Comparison of ENCODE assay signal across 9 cellular contexts in genomic region chrX:22686138-22686541, GRCh38.
A peak's percentile ranks its signal among the peaks of the same experiment; 100 is the strongest.
DNase-seq lines count a peak whose midpoint lies in the region; ATAC-seq and TF ChIP-seq lines count a peak whose summit lies in the region.
"Had no signal": no experiment of that assay in that cellular context is flagged by ENCODE, and none has a peak within 500 bp of the region (broad histone marks: within the 10 kb centered on the region; RNA-seq: fewer than 3 reads in every experiment).

No MANE protein-coding gene starts in this region.

- ATAC-seq in HG03159 (IDR thresholded peaks at IDR 0.05; ENCODE audit: unreplicated experiment) = no peak

- POLR2A ChIA-PET in A673 (lab: Charles Lee; ENCODE audit: low non-redundant PET) = no interaction called here

- DNase-seq in A673 (ENCODE audit: low spot score) (peak; percentile 33), LHCN-M2 (ENCODE audit: low read depth) (peak; percentile 68), SK-MEL-5 (ENCODE audit: low read depth, low spot score) (peak; percentile 0), glutamatergic neuron (peak; percentile 11), iPS-NIHi11 (ENCODE audit: low spot score) (no peak), CD1c-positive myeloid dendritic cell (ENCODE audit: extremely low spot score) (no peak), Calu3 (no peak)
- DNase-seq: Karpas-422 had no signal

- H3K9me3 ChIP-seq in A673 (ENCODE audit: low read depth, low read length, poor library complexity, severe bottlenecking) = no peaks in the 10 kb centered on the region

- H3K27ac ChIP-seq in A673 (ENCODE audit: low read depth, low read length, poor library complexity, severe bottlenecking) = no peak overlapping the region

- no peaks in the 10 kb centered on the region for H3K27me3 ChIP-seq in A673 (replicated peaks; ENCODE audit: insufficient read depth, low read depth, low read length, poor library complexity)

- no peak overlapping the region for H3K4me3 ChIP-seq in A673 (ENCODE audit: low read depth, low read length, poor library complexity, severe bottlenecking)

- CTCF ChIA-PET in A673 (lab: Charles Lee) (interaction anchor here (0.5 kb wide), 1 partner anchor 550 kb away, joined by 5 read pairs; no protein-coding TSS in a partner anchor), Calu3 (lab: Charles Lee) (no interaction called here)

- TF ChIP-seq CTCF in A673 (conservative IDR thresholded peaks at IDR 0.05; ENCODE audit: low read depth, low read length) (no peak), glutamatergic neuron (IDR thresholded peaks at IDR 0.05; ENCODE audit: partially characterized antibody, unreplicated experiment) (no peak), Calu3 (IDR thresholded peaks at IDR 0.05; ENCODE audit: unreplicated experiment) (no peak)

- H3K4me3 Mint-ChIP-seq in glutamatergic neuron (ENCODE audit: unreplicated experiment) (no peak overlapping the region), Calu3 (ENCODE audit: low read depth, unreplicated experiment) (no peak overlapping the region)

- no peak overlapping the region for H3K27ac Mint-ChIP-seq in glutamatergic neuron (ENCODE audit: unreplicated experiment)
- H3K27ac Mint-ChIP-seq in Calu3 (ENCODE audit: unreplicated experiment) = no peak overlapping the region

- H3K4me1 Mint-ChIP-seq in glutamatergic neuron (ENCODE audit: low read depth, unreplicated experiment) = no peaks in the 10 kb centered on the region
- no peaks in the 10 kb centered on the region for H3K4me1 Mint-ChIP-seq in Calu3 (ENCODE audit: low read depth, unreplicated experiment)

- H3K27me3 Mint-ChIP-seq in glutamatergic neuron (ENCODE audit: unreplicated experiment) = no peaks in the 10 kb centered on the region
- no peaks in the 10 kb centered on the region for H3K27me3 Mint-ChIP-seq in Calu3 (ENCODE audit: unreplicated experiment)

- peaks cover 18% of the 10 kb centered on the region for H3K4me1 ChIP-seq in A673 (ENCODE audit: insufficient read depth, low read length, poor library complexity, severe bottlenecking)

- intact Hi-C loops in A673 (cut with micrococcal nuclease; ENCODE audit: unreplicated experiment) (no loop called here), Calu3 (cut with micrococcal nuclease; ENCODE audit: unreplicated experiment) (no loop called here)

- H3K9me3 Mint-ChIP-seq in glutamatergic neuron (ENCODE audit: unreplicated experiment) = no peaks in the 10 kb centered on the region
- H3K9me3 Mint-ChIP-seq in Calu3 (ENCODE audit: low read depth, unreplicated experiment) = peaks cover 5% of the 10 kb centered on the region

- no TSS peak for BruUV-seq in A673 (replicated peaks; lab: Mats Ljungman, UMichigan)
- BruUV-seq in Calu3 (replicated peaks; lab: Mats Ljungman, UMichigan) = no TSS peak

- no peaks in the 10 kb centered on the region for H3K36me3 Mint-ChIP-seq in glutamatergic neuron (ENCODE audit: unreplicated experiment)
- H3K36me3 Mint-ChIP-seq in Calu3 (ENCODE audit: insufficient read depth, unreplicated experiment) = no peaks in the 10 kb centered on the region

- H3K36me3 ChIP-seq in A673 (ENCODE audit: insufficient read depth, low read length, poor library complexity, severe bottlenecking) = no peaks in the 10 kb centered on the region

- in situ Hi-C loops in SK-MEL-5 (cut with HindIII; ENCODE audit: low pct_unique_long_range_greater_than_20kb, low sequenced_read_pairs) = no loop called here

Comparison
In these comparisons a context has a peak if more than half of its experiments do, and no peak if none do; other contexts are left out.
1. DNase-seq: peak in A673 (single experiment), LHCN-M2 (single experiment), SK-MEL-5 (single experiment) and glutamatergic neuron (single experiment); none in iPS-NIHi11 (single experiment), CD1c-positive myeloid dendritic cell (single experiment) and Calu3 (single experiment).